ENCODE assay signal across 21 cellular contexts in genomic region chr6:42409582-42409981, GRCh38. TPM values are rescaled to one million over a fixed set of nuclear protein-coding genes. Genes with fewer than 3 reads are reported as not detected.
DNase-seq lines count a peak whose midpoint lies in the region; ATAC-seq, FAIRE-seq and TF ChIP-seq lines count a peak whose summit lies in the region.
"Had no signal": no experiment of that assay in that cellular context is flagged by ENCODE, and none has a peak within 500 bp of the region (broad histone marks: within the 10 kb centered on the region; RNA-seq: fewer than 3 reads in every experiment).

No MANE protein-coding gene starts in this region.

- in situ Hi-C loops in KBM-7 (cut with MboI; ENCODE audit: low pct_unique_long_range_greater_than_20kb, low sequenced_read_pairs): no loop called here
- in situ Hi-C loops in K562 (cut with MboI): no loop called here

- DNase-seq in AML-193 (lab: John Stamatoyannopoulos, UW) (peak; percentile 89 to 91), KBM-7 (peak; percentile 73), OCI-LY7 (ENCODE audit: low spot score) (peak; percentile 12), K562 (ENCODE audit: extremely low read depth in 1 of 4, low spot score in 3 of 4) (no peak), NCI-H2029 treated with DMSO at 0.1 percent for 48 hours (lab: John Stamatoyannopoulos, UW) (no peak), DMS114 treated with DMSO at 0.1 percent for 48 hours (lab: John Stamatoyannopoulos, UW; ENCODE audit: unreplicated experiment) (no peak)
- DNase-seq: activated CD4-positive, alpha-beta memory T cell treated with anti-CD3 and anti-CD28 coated beads, Interleukin-2, amount 10 ng/mL, durations not matched to agents 7 days and 5 days; activated T-cell treated with anti-CD3 and anti-CD28 coated beads for 4 hours; BE2C; dermis blood vessel endothelial cell; heart right ventricle; KG1; left lung; Right ventricle myocardium superior; stimulated activated CD4-positive, alpha-beta T cell treated with anti-CD3 and anti-CD28 coated beads, Interleukin-4, amount 100 ng/mL, for 4 hours; upper lobe of left lung had no signal

- H3K79me2 ChIP-seq in OCI-LY7 (ENCODE audit: insufficient read depth, low read depth, low read length) (no peaks in the 10 kb centered on the region), K562 (ENCODE audit: control insufficient read depth, insufficient read depth, low read length) (no peaks in the 10 kb centered on the region)

- H3K4me3 ChIP-seq in OCI-LY7 (ENCODE audit: low read depth, low read length, poor library complexity, severe bottlenecking) (no peak overlapping the region), K562 (no peak overlapping the region)
- H3K4me3 ChIP-seq: breast epithelium, heart right ventricle, left lung, smooth muscle cell, upper lobe of left lung had no signal

- no peak overlapping the region for H3K27ac ChIP-seq in OCI-LY7 (ENCODE audit: low read depth, low read length, poor library complexity, severe bottlenecking)
- no peak overlapping the region for H3K27ac ChIP-seq in K562 (ENCODE audit: extremely low read depth, low read depth, low read length)
- H3K27ac ChIP-seq: breast epithelium, heart right ventricle, left lung, upper lobe of left lung had no signal

- TF ChIP-seq EP300 in K562 (IDR thresholded peaks at IDR 0.05; ENCODE audit: low read length): no peak

- intact Hi-C loops in OCI-LY7 (cut with micrococcal nuclease; ENCODE audit: unreplicated experiment): no loop called here
- intact Hi-C loops in K562 (cut with micrococcal nuclease): no loop called here

- no peak overlapping the region for H3K4me2 ChIP-seq in OCI-LY7 (ENCODE audit: low read length)
- no peak overlapping the region for H3K4me2 ChIP-seq in K562 (ENCODE audit: insufficient read depth, low read length)
- H3K4me2 ChIP-seq: smooth muscle cell had no signal

- no peaks in the 10 kb centered on the region for H3K9me2 ChIP-seq in OCI-LY7 (ENCODE audit: insufficient read depth, low read length)

- peaks cover 8% of the 10 kb centered on the region for H3K4me1 ChIP-seq in OCI-LY7 (ENCODE audit: insufficient read depth, low read length, poor library complexity, severe bottlenecking)
- H3K4me1 ChIP-seq in K562 (replicated peaks in 1 of 2; ENCODE audit: control insufficient read depth in 2 of 2, insufficient read depth in 2 of 2, low read length in 2 of 2): peaks cover 4 to 16% of the 10 kb centered on the region in 2 experiments; a peak in 4 of 5 replicates
- H3K4me1 ChIP-seq: breast epithelium had no signal

- H3K36me3 ChIP-seq in OCI-LY7 (ENCODE audit: insufficient read depth, low read length): no peaks in the 10 kb centered on the region
- no peaks in the 10 kb centered on the region for H3K36me3 ChIP-seq in K562 (ENCODE audit: control insufficient read depth, insufficient read depth, low read length)
- H3K36me3 ChIP-seq: BE2C, breast epithelium, heart right ventricle, left lung, upper lobe of left lung had no signal

- FAIRE-seq in K562 (lab: Jason Lieb, UNC): no peak
- FAIRE-seq: H1 had no signal

- H2AFZ ChIP-seq in OCI-LY7 (ENCODE audit: low read length) (no peak overlapping the region), K562 (ENCODE audit: low read depth, low read length) (no peak overlapping the region)

- H3K9me3 ChIP-seq in OCI-LY7 (ENCODE audit: low read length) (no peaks in the 10 kb centered on the region), K562 (replicated peaks; ENCODE audit: control insufficient read depth, insufficient read depth, low read depth, low read length) (no peaks in the 10 kb centered on the region)
- H3K9me3 ChIP-seq: BE2C, breast epithelium, heart right ventricle, left lung, upper lobe of left lung had no signal

- no peak for TF ChIP-seq RAD21 in K562 (CRISPR knock-in tag; conservative IDR thresholded peaks at IDR 0.05 in 1 of 2, IDR thresholded peaks at IDR 0.05 in 1 of 2)

- TF ChIP-seq POLR2A in K562 (conservative IDR thresholded peaks at IDR 0.05): no peak

- H3K9ac ChIP-seq in K562 (ENCODE audit: insufficient read depth in 1 of 2, low read depth in 2 of 2, low read length in 2 of 2): no peak overlapping the region

- peaks cover 0 to 12% of the 10 kb centered on the region in 2 experiments; a peak in 3 of 5 replicates for H3K27me3 ChIP-seq in K562 (ENCODE audit: control insufficient read depth in 2 of 2, insufficient read depth in 2 of 2, low read length in 2 of 2)
- H3K27me3 ChIP-seq: BE2C, breast epithelium, heart right ventricle, left lung, upper lobe of left lung had no signal

- H4K20me1 ChIP-seq in OCI-LY7 (ENCODE audit: insufficient read depth, low read length): no peaks in the 10 kb centered on the region; the same call in 1 of the 2 replicates
- no peaks in the 10 kb centered on the region for H4K20me1 ChIP-seq in K562 (replicated peaks; ENCODE audit: control insufficient read depth, insufficient read depth, low read length)

- TF ChIP-seq CTCF in OCI-LY7 (conservative IDR thresholded peaks at IDR 0.05; ENCODE audit: low read length): no peak
- TF ChIP-seq CTCF in K562 (IDR thresholded peaks at IDR 0.05 in 2 of 3, conservative IDR thresholded peaks at IDR 0.05 in 1 of 3; ENCODE audit: insufficient read depth in 2 of 3, low read depth in 1 of 3, low read length in 3 of 3): no peak

- POLR2A ChIA-PET in OCI-LY7 (lab: Charles Lee): no interaction called here
- POLR2A ChIA-PET in K562 (lab: Yijun Ruan, JAX): interaction anchor here (0.7 kb wide), 1 partner anchor 32 kb away, joined by 3 read pairs; no protein-coding TSS in a partner anchor

- CTCF ChIA-PET in OCI-LY7 (lab: Charles Lee; ENCODE audit: unreplicated experiment) (no interaction called here), K562 (lab: Yijun Ruan, JAX; ENCODE audit: low intra/inter-chr PET ratio) (no interaction called here)

- ATAC-seq in K562 (no peak), GM21515 (IDR thresholded peaks at IDR 0.05; ENCODE audit: unreplicated experiment) (no peak), HG02981 (IDR thresholded peaks at IDR 0.05; ENCODE audit: unreplicated experiment) (no peak)
- ATAC-seq: heart right ventricle, left lung had no signal

- WGBS in K562 (ENCODE audit: insufficient coverage, low coverage, missing lambda C conversion rate): 0% methylated on average over 2 of the region's 2 CpGs

- BruUV-seq in OCI-LY7 (replicated peaks; lab: Mats Ljungman, UMichigan) (no TSS peak), K562 (replicated peaks; lab: Mats Ljungman, UMichigan) (no TSS peak)

- H3K9me1 ChIP-seq in K562 (ENCODE audit: control insufficient read depth, insufficient read depth, low read length): no peaks in the 10 kb centered on the region

TF ChIP-seq in K562, 482 proteins besides CTCF, POLR2A, EP300 and RAD21 (continues in another document):
- TF ChIP-seq SOX6 (IDR thresholded peaks at IDR 0.05): peak; percentile 91
- no peak for TF ChIP-seq CBX3 (IDR thresholded peaks at IDR 0.05; ENCODE audit: borderline replicate concordance in 1 of 2, low read length in 2 of 2)
- no peak for TF ChIP-seq TFAP4 (CRISPR knock-in tag; IDR thresholded peaks at IDR 0.05; ENCODE audit: borderline replicate concordance)
- TF ChIP-seq THRAP3 (IDR thresholded peaks at IDR 0.05; ENCODE audit: borderline replicate concordance): no peak
- no peak for TF ChIP-seq CGGBP1 (CRISPR knock-in tag; IDR thresholded peaks at IDR 0.05)
- TF ChIP-seq MAZ (CRISPR knock-in tag; conservative IDR thresholded peaks at IDR 0.05 in 1 of 2, IDR thresholded peaks at IDR 0.05 in 1 of 2): no peak
- TF ChIP-seq FOSL1 (tag; conservative IDR thresholded peaks at IDR 0.05): 0 out of 2 replicates have a peak, but pooled peaks have one; percentile 17
- TF ChIP-seq GABPA (tag; conservative IDR thresholded peaks at IDR 0.05; ENCODE audit: low read depth): no peak
- TF ChIP-seq TEAD4 (IDR thresholded peaks at IDR 0.05; ENCODE audit: low read length): peak; percentile 21; the same call in 1 of the 2 replicates
- no peak for TF ChIP-seq TEAD4 (CRISPR knock-in tag; IDR thresholded peaks at IDR 0.05; ENCODE audit: borderline replicate concordance)

RNA-seq across cellular contexts. Expression of gene TRERF1, which starts 42.1 kb away (rescaled TPM):
- total RNA-seq in OCI-LY7 (2014; rRNA removed; shearing (Covaris generic)): 4.6 and 5.7 TPM in 2 replicates
- total RNA-seq in OCI-LY7 (2022): 12.2 and 12.9 TPM in 2 replicates
- total RNA-seq in K562 (2011; cell fraction: chromatin; rRNA removed; ENCODE audit: low replicate concordance): 0.28 TPM in 1 of 2 replicates, not detected in the other
- total RNA-seq in K562 (2011; cell fraction: nucleolus; rRNA removed): under 0.01 and 0.17 TPM in 2 replicates
- 0.07 and 0.15 TPM in 2 replicates for total RNA-seq in K562 (2011; cell fraction: nucleoplasm; rRNA removed)
- 0.04 TPM in 1 of 2 replicates, not detected in the other for total RNA-seq in K562 (2014; rRNA removed)
- total RNA-seq in K562 (2014; rRNA removed; fragmentation: Illumina TruSeq; extraction: Trizol): 0.04 TPM in 1 of 2 replicates, not detected in the other
- 0.04 and 0.07 TPM in 2 replicates for total RNA-seq in K562 (2015; rRNA removed; fragmentation: Illumina TruSeq; extraction: Trizol)
- total RNA-seq in K562 (2021): 0.16 and 0.20 TPM in 2 replicates
- polyA plus RNA-seq in K562 (2011; rRNA removed): 0.07 and 0.24 TPM in 2 replicates
- 0.13 and 0.21 TPM in 2 replicates for polyA plus RNA-seq in K562 (2011; cell fraction: cytosol; rRNA removed)
- 0.28 and 0.44 TPM in 2 replicates for polyA plus RNA-seq in K562 (2011; cell fraction: nucleus; rRNA removed)
- 0.09 and 0.60 TPM in 2 replicates for polyA plus RNA-seq in K562 (2012)
- polyA plus RNA-seq in K562 (2014; fragmentation: Illumina TruSeq; extraction: Trizol): 0.07 and 0.10 TPM in 2 replicates
- polyA plus RNA-seq in K562 (2014; fragmentation: Nextera tagmentation; extraction: Ambion mirVana): not detected
- polyA plus RNA-seq in K562 (2014; rRNA removed): 0.04 and 0.07 TPM in 2 replicates
- 0.07 and 0.18 TPM in 2 replicates for polyA minus RNA-seq in K562 (2011; rRNA and poly(A)+ RNA removed)
- 0.29 and 0.64 TPM in 2 replicates for polyA minus RNA-seq in K562 (2011; cell fraction: cytosol; rRNA and poly(A)+ RNA removed)
- under 0.01 and 0.44 TPM in 2 replicates for polyA minus RNA-seq in K562 (2011; cell fraction: nucleus; rRNA and poly(A)+ RNA removed)

Comparison
In these comparisons a context has a peak if more than half of its experiments do, and no peak if none do; other contexts are left out.
1. DNase-seq: peak in AML-193 (2 of 2), KBM-7 (single experiment) and OCI-LY7 (single experiment); none in K562 (0 of 4), NCI-H2029 treated with DMSO at 0.1 percent for 48 hours (single experiment) and DMS114 treated with DMSO at 0.1 percent for 48 hours (single experiment).
2. RNA of gene TRERF1, which starts 42.1 kb away (total RNA-seq): 4.6 to 12.9 TPM in OCI-LY7; under 0.01 to 0.28 TPM in K562; every median in the first group is over 4 times any median in the second.